ENCODE assay signal across 16 cellular contexts in the genomic region with DNA sequence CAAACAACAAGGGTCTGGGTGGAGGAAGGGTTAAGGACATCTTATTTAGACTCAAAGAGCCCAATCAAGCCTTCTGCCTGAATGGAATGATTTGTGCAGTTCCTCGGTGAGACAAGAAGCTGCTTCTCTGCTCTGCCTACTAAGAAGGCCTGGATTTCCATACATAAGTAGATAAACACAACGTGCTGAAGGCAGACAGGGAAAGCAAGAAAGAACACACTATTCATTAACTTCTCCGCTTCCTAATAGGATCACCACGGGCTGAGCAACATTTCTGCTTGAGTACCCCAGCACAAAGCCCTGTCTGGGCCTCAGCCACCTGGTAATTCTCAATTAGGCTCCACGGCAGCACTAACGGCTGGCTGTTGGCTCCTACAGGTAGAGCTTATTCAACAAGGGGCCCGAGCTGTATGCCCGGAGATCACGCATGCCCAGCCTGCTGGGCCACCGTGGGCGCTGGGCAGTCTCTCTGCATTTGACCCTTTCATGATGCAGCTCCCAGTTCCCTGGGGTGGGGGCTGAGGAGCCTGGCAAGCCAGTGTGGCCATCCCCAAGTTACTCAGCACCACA.
DNase-seq lines count a peak whose midpoint lies in the region; ATAC-seq, FAIRE-seq and TF ChIP-seq lines count a peak whose summit lies in the region.
"Had no signal": no experiment of that assay in that cellular context is flagged by ENCODE, and none has a peak within 500 bp of the region (broad histone marks: within the 10 kb centered on the region; RNA-seq: fewer than 3 reads in every experiment).

No MANE protein-coding gene starts in this region.

- peak; percentile 13 for DNase-seq in NCI-H1694 (lab: John Stamatoyannopoulos, UW)
- DNase-seq in GM12878 (ENCODE audit: low read depth, low spot score), result no peak
- DNase-seq in tibial artery, result no peak
- DNase-seq: cortex of kidney, GOT3, NCI-H345, SW 1271 had no signal

- H3K4me2 ChIP-seq in GM12878 (ENCODE audit: control insufficient read depth, insufficient read depth) (peak overlapping the region; percentile 35; the same call in 1 of the 2 replicates), neural cell (ENCODE audit: low read length) (no peak overlapping the region)
- H3K4me2 ChIP-seq: BLaER1, KMS-11 had no signal

- H3F3A ChIP-seq in neural cell (ENCODE audit: insufficient read depth, low read length, poor library complexity, severe bottlenecking), result no peaks in the 10 kb centered on the region

- CTCF ChIA-PET in GM12878 (lab: Yijun Ruan, JAX), result no interaction called here

- RAD21 ChIA-PET in GM12878 (lab: Charles Lee; ENCODE audit: unreplicated experiment), result interaction anchor here (0.9 kb wide), 1 partner anchor 9 kb away, joined by 4 read pairs; no protein-coding TSS in a partner anchor

- no peak for TF ChIP-seq EP300 in GM12878 (IDR thresholded peaks at IDR 0.05; ENCODE audit: borderline replicate concordance in 1 of 2, control insufficient read depth in 1 of 2, low read depth in 2 of 2, low read length in 2 of 2)
- no peak for TF ChIP-seq EP300 in neural cell (conservative IDR thresholded peaks at IDR 0.05; ENCODE audit: poor library complexity, severe bottlenecking)

- H3K79me2 ChIP-seq in GM12878 (ENCODE audit: control insufficient read depth, insufficient read depth, low read length) (no peaks in the 10 kb centered on the region), neural cell (replicated peaks; ENCODE audit: insufficient read depth, low read length) (no peaks in the 10 kb centered on the region)

- TF ChIP-seq CTCF in GM12878 (IDR thresholded peaks at IDR 0.05 in 2 of 3, conservative IDR thresholded peaks at IDR 0.05 in 1 of 3; ENCODE audit: control insufficient read depth in 2 of 3, extremely low read depth in 1 of 3, insufficient read depth in 1 of 3, low read depth in 3 of 3, low read length in 3 of 3), result no peak
- TF ChIP-seq CTCF in neural cell (IDR thresholded peaks at IDR 0.05; ENCODE audit: poor library complexity, severe bottlenecking), result no peak
- TF ChIP-seq CTCF in tibial artery (IDR thresholded peaks at IDR 0.05), result no peak

- SMC1A ChIA-PET in GM12878 (lab: Charles Lee; ENCODE audit: uncharacterized antibody, unreplicated experiment), result interaction anchor here (0.9 kb wide), 1 partner anchor 9 kb away, joined by 3 read pairs; no protein-coding TSS in a partner anchor

- no TSS peak for BruUV-seq in GM12878 (replicated peaks; lab: Mats Ljungman, UMichigan)

- H3K4me1 ChIP-seq in GM12878 (ENCODE audit: control insufficient read depth, insufficient read depth, low read length) (peaks cover 17% of the 10 kb centered on the region), tibial artery (no peaks in the 10 kb centered on the region)

- no peak for TF ChIP-seq RAD21 in GM12878 (IDR thresholded peaks at IDR 0.05; ENCODE audit: insufficient read depth, low read depth, low read length)
- no peak for TF ChIP-seq RAD21 in neural cell (conservative IDR thresholded peaks at IDR 0.05)

- FAIRE-seq in GM12878 (lab: Jason Lieb, UNC), result no peak

- H3K36me3 ChIP-seq in GM12878 (ENCODE audit: control insufficient read depth in 2 of 2, insufficient read depth in 2 of 2, low read length in 1 of 2) (no peaks in the 10 kb centered on the region), neural cell (ENCODE audit: insufficient read depth, low read length) (no peaks in the 10 kb centered on the region), tibial artery (no peaks in the 10 kb centered on the region)
- H3K36me3 ChIP-seq: BLaER1 had no signal

- H3K4me3 ChIP-seq in GM12878 (no peak overlapping the region), neural cell (ENCODE audit: low read length) (no peak overlapping the region), tibial artery (no peak overlapping the region)
- H3K4me3 ChIP-seq: BLaER1, lung had no signal

- intact Hi-C loops in GM12878 (cut with micrococcal nuclease; ENCODE audit: unreplicated experiment), result loop anchor here (5.0 kb wide), 1 partner anchor 178 kb away; no protein-coding TSS in a partner anchor
- intact Hi-C loops in tibial artery (cut with DNase I; ENCODE audit: low total_unique reads), result no loop called here

- H3K27me3 ChIP-seq in GM12878 (replicated peaks in 1 of 2; ENCODE audit: control insufficient read depth in 2 of 2, insufficient read depth in 2 of 2, low read length in 1 of 2) (no peaks in the 10 kb centered on the region), neural cell (ENCODE audit: insufficient read depth, low read depth, low read length) (no peaks in the 10 kb centered on the region), tibial artery (no peaks in the 10 kb centered on the region)
- H3K27me3 ChIP-seq: BLaER1 had no signal

- H3K9me2 ChIP-seq in neural cell (ENCODE audit: insufficient read depth, low read length), result no peaks in the 10 kb centered on the region

- H3K27ac ChIP-seq in GM12878 (ENCODE audit: control insufficient read depth, insufficient read depth) (peak overlapping the region; percentile 59), neural cell (ENCODE audit: low read length) (peak overlapping the region; percentile 36), tibial artery (no peak overlapping the region)
- H3K27ac ChIP-seq: BLaER1, KMS-11 had no signal

- ATAC-seq in GM21381 (IDR thresholded peaks at IDR 0.05; ENCODE audit: unreplicated experiment) (peak; percentile 18), GM12878 (peak; percentile 66), GM19463 (IDR thresholded peaks at IDR 0.05; ENCODE audit: unreplicated experiment) (no peak), GM21390 (IDR thresholded peaks at IDR 0.05; ENCODE audit: unreplicated experiment) (no peak), GM19452 (IDR thresholded peaks at IDR 0.05; ENCODE audit: unreplicated experiment) (no peak)
- ATAC-seq: Panc1 had no signal

- H3K9ac ChIP-seq in GM12878 (ENCODE audit: control insufficient read depth, insufficient read depth, low read length) (no peak overlapping the region; the same call in 1 of the 2 replicates), neural cell (ENCODE audit: low read length) (peak overlapping the region; percentile 25)
- H3K9ac ChIP-seq: BLaER1, KMS-11 had no signal

- in situ Hi-C loops in GM12878 (cut with MboI), result no loop called here

- no peak for TF ChIP-seq POLR2A in GM12878 (IDR thresholded peaks at IDR 0.05; ENCODE audit: low read depth, low read length)

- 41% methylated on average over 11 of the region's 11 CpGs for WGBS in GM12878 (ENCODE audit: insufficient coverage, insufficient replicate concordance, low lambda C conversion rate, missing lambda C conversion rate)

- H4K20me1 ChIP-seq in GM12878 (ENCODE audit: control insufficient read depth, insufficient read depth), result no peaks in the 10 kb centered on the region
- no peaks in the 10 kb centered on the region for H4K20me1 ChIP-seq in neural cell (ENCODE audit: insufficient read depth)
- H4K20me1 ChIP-seq: BLaER1 had no signal

- H2AFZ ChIP-seq in GM12878 (ENCODE audit: control insufficient read depth, low read depth, low read length), result no peak overlapping the region
- peak overlapping the region; percentile 62 for H2AFZ ChIP-seq in neural cell (ENCODE audit: low read depth, low read length)

- POLR2A ChIA-PET in GM12878 (lab: Charles Lee), result no interaction called here

- peaks cover under 1% of the 10 kb centered on the region; the same call in 1 of the 3 replicates for H3K9me3 ChIP-seq in GM12878 (replicated peaks; ENCODE audit: control insufficient read depth, insufficient read depth, low read length)
- no peaks in the 10 kb centered on the region for H3K9me3 ChIP-seq in neural cell (ENCODE audit: low read length)
- peaks cover 0 to 2% (median 0%) of the 10 kb centered on the region in 3 donors for H3K9me3 ChIP-seq in tibial artery

TF ChIP-seq in GM12878, 131 proteins besides CTCF, POLR2A, EP300 and RAD21:
- no peak for TF ChIP-seq SUZ12 (IDR thresholded peaks at IDR 0.05; ENCODE audit: unreplicated experiment)
TF ChIP-seq in GM12878: peak in this region for 0.

TF ChIP-seq in neural cell, 6 proteins besides CTCF, POLR2A, EP300 and RAD21:
- TF ChIP-seq EZH2 (IDR thresholded peaks at IDR 0.05; ENCODE audit: borderline replicate concordance, insufficient read depth, low read length, poor library complexity, severe bottlenecking), result no peak
- TF ChIP-seq, protein P1, sequence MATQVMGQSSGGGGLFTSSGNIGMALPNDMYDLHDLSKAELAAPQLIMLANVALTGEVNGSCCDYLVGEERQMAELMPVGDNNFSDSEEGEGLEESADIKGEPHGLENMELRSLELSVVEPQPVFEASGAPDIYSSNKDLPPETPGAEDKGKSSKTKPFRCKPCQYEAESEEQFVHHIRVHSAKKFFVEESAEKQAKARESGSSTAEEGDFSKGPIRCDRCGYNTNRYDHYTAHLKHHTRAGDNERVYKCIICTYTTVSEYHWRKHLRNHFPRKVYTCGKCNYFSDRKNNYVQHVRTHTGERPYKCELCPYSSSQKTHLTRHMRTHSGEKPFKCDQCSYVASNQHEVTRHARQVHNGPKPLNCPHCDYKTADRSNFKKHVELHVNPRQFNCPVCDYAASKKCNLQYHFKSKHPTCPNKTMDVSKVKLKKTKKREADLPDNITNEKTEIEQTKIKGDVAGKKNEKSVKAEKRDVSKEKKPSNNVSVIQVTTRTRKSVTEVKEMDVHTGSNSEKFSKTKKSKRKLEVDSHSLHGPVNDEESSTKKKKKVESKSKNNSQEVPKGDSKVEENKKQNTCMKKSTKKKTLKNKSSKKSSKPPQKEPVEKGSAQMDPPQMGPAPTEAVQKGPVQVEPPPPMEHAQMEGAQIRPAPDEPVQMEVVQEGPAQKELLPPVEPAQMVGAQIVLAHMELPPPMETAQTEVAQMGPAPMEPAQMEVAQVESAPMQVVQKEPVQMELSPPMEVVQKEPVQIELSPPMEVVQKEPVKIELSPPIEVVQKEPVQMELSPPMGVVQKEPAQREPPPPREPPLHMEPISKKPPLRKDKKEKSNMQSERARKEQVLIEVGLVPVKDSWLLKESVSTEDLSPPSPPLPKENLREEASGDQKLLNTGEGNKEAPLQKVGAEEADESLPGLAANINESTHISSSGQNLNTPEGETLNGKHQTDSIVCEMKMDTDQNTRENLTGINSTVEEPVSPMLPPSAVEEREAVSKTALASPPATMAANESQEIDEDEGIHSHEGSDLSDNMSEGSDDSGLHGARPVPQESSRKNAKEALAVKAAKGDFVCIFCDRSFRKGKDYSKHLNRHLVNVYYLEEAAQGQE (IDR thresholded peaks at IDR 0.05; ENCODE audit: borderline replicate concordance), result no peak
- no peak for TF ChIP-seq TAF1 (IDR thresholded peaks at IDR 0.05; ENCODE audit: low read depth)
- TF ChIP-seq MXI1 (conservative IDR thresholded peaks at IDR 0.05; ENCODE audit: poor library complexity, severe bottlenecking), result no peak
- no peak for TF ChIP-seq SMC3 (conservative IDR thresholded peaks at IDR 0.05; ENCODE audit: poor library complexity)
- TF ChIP-seq POLR2AphosphoS5 (IDR thresholded peaks at IDR 0.05), result no peak

Comparison
In these comparisons a context has a peak if more than half of its experiments do, and no peak if none do; other contexts are left out.
1. ATAC-seq: peak in GM21381 (single experiment) and GM12878 (single experiment); none in GM19463 (single experiment), GM21390 (single experiment) and GM19452 (single experiment).
2. H3K27ac ChIP-seq: peak in GM12878 (single experiment) and neural cell (single experiment); none in tibial artery (0 of 2).